13 cellular contexts compared by ENCODE assay signal in genomic region chr14:96811985-96812667, GRCh38. TPM values are rescaled to one million over a fixed set of nuclear protein-coding genes. Genes with fewer than 3 reads are reported as not detected.
A peak's percentile ranks its signal among the peaks of the same experiment; 100 is the strongest.
DNase-seq lines count a peak whose midpoint lies in the region; ATAC-seq and TF ChIP-seq lines count a peak whose summit lies in the region.
"Had no signal": no experiment of that assay in that cellular context is flagged by ENCODE, and none has a peak within 500 bp of the region (broad histone marks: within the 10 kb centered on the region; RNA-seq: fewer than 3 reads in every experiment).

No MANE protein-coding gene starts in this region.

- intact Hi-C loops in mammary epithelial cell (cut with micrococcal nuclease), result loop anchor here (2.0 kb wide), 1 partner anchor 15 kb away; the partner anchor contains the start of gene VRK1

- peak; percentile 79 for ATAC-seq in GM18868 (IDR thresholded peaks at IDR 0.05; ENCODE audit: unreplicated experiment)
- ATAC-seq in GM21447 (IDR thresholded peaks at IDR 0.05; ENCODE audit: unreplicated experiment), result peak; percentile 79
- peak; percentile 73 for ATAC-seq in HG03103 (IDR thresholded peaks at IDR 0.05; ENCODE audit: low read depth, unreplicated experiment)
- ATAC-seq: heart left ventricle, K562 had no signal

- H3K4me2 ChIP-seq in mammary epithelial cell (ENCODE audit: insufficient read depth, low read depth, low read length), result no peak overlapping the region

- no TSS peak for BruUV-seq in mammary epithelial cell (replicated peaks; lab: Mats Ljungman, UMichigan)

- TF ChIP-seq CTCF in mammary epithelial cell (conservative IDR thresholded peaks at IDR 0.05 in 1 of 2, IDR thresholded peaks at IDR 0.05 in 1 of 2; ENCODE audit: extremely low read depth in 1 of 2, insufficient read depth in 1 of 2, low read depth in 1 of 2, low read length in 2 of 2) (no peak), GM13976 (IDR thresholded peaks at IDR 0.05; ENCODE audit: borderline replicate concordance, control extremely low read depth, extremely low read depth, insufficient read depth, missing control alignments) (no peak)

- no peaks in the 10 kb centered on the region for H4K20me1 ChIP-seq in mammary epithelial cell (ENCODE audit: insufficient read depth, low read length)

- in situ Hi-C loops in mammary epithelial cell (cut with MboI; ENCODE audit: low sequenced_read_pairs in 2 of 2) (no loop called here), GM13976 (cut with MboI; ENCODE audit: low sequenced_read_pairs, unreplicated experiment) (no loop called here)

- WGBS in mammary epithelial cell (ENCODE audit: low coverage, missing lambda C conversion rate), result 89% methylated on average over 3 of the region's 3 CpGs

- H3K27me3 ChIP-seq in mammary epithelial cell (ENCODE audit: insufficient read depth, low read length), result no peaks in the 10 kb centered on the region
- H3K27me3 ChIP-seq: heart left ventricle had no signal

- H3K4me1 ChIP-seq in mammary epithelial cell (ENCODE audit: insufficient read depth, low read length), result peaks cover under 1% of the 10 kb centered on the region
- H3K4me1 ChIP-seq: heart left ventricle had no signal

- H3K79me2 ChIP-seq in mammary epithelial cell (ENCODE audit: insufficient read depth, low read length), result peaks cover 100% of the 10 kb centered on the region

- no peaks in the 10 kb centered on the region for H3K36me3 ChIP-seq in mammary epithelial cell (ENCODE audit: insufficient read depth, low read length)
- H3K36me3 ChIP-seq: heart left ventricle had no signal

- no peak overlapping the region for H3K9ac ChIP-seq in mammary epithelial cell (ENCODE audit: insufficient read depth, low read length)

- no peak overlapping the region for H2AFZ ChIP-seq in mammary epithelial cell (ENCODE audit: low read depth, low read length)

- CTCF ChIA-PET in mammary epithelial cell (lab: Charles Lee; ENCODE audit: low non-redundant PET), result no interaction called here

- H3K4me3 ChIP-seq in mammary epithelial cell (replicated peaks in 1 of 3; ENCODE audit: insufficient read depth in 1 of 3, low read depth in 2 of 3, low read length in 3 of 3), result no peak overlapping the region
- H3K4me3 ChIP-seq: heart left ventricle, K562 had no signal

- dilution Hi-C loops in mammary epithelial cell (cut with HindIII; ENCODE audit: low sequenced_read_pairs), result no loop called here

- H3K9me3 ChIP-seq in mammary epithelial cell (replicated peaks; ENCODE audit: insufficient read depth, low read length), result no peaks in the 10 kb centered on the region
- H3K9me3 ChIP-seq: heart left ventricle had no signal

- H3K27ac ChIP-seq in mammary epithelial cell (ENCODE audit: insufficient read depth, low read depth, low read length), result peak overlapping the region; percentile 31
- H3K27ac ChIP-seq: heart left ventricle had no signal

- DNase-seq in mammary epithelial cell (no peak), GM13976 (ENCODE audit: low spot score) (no peak)
- no peak for DNase-seq in activated CD8-positive, alpha-beta memory T cell treated with anti-CD3 and anti-CD28 coated beads, Interleukin-2, amount 50 U/mL, for 4 hours
- no peak for DNase-seq in activated effector memory CD4-positive, alpha-beta T cell treated with anti-CD3 and anti-CD28 coated beads, Interleukin-2, amount 50 U/mL, for 16 hours
- DNase-seq: activated CD8-positive, alpha-beta memory T cell treated with anti-CD3 and anti-CD28 coated beads, Interleukin-2, amount 50 U/mL, for 48 hours; heart left ventricle; NCI-H2171; nucleus accumbens; T1000 had no signal

RNA-seq across cellular contexts. Expression of gene VRK1, which starts 14.9 kb away (rescaled TPM):
- total RNA-seq in mammary epithelial cell, result 10 to 100 TPM; 15.5 to 27.9 TPM
- 25.2 TPM for polyA plus RNA-seq in mammary epithelial cell
- 34.7 TPM for polyA minus RNA-seq in mammary epithelial cell
